In the genomic region with DNA sequence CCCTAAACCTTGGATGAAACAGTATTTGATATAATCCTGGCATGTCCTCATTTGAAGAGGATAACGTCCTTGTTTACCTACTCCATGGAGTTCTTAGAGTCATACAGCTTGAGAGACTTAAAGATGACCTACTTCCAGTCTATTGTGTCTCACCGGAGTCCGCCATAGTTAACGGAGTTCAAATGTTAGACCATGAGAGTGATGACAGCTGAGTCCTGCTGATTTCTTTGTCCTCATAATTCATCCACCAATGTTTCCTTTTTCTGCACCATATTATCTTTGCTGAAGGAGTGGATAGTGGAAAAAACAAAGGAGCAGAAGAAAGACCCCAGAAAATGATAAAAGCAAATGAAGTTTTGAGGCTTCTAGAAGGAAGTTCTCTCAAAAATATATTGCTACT, we compare ENCODE assay signal across 2 cellular contexts.
TF ChIP-seq lines count a peak whose summit lies in the region.

No MANE protein-coding gene starts in this region.

TF ChIP-seq in GM23338, 12 proteins besides CTCF, POLR2A, EP300 and RAD21 (continued from another document):
- no peak for TF ChIP-seq ZNF331 (CRISPR knock-in tag; IDR thresholded peaks at IDR 0.05; ENCODE audit: low read depth)
- TF ChIP-seq REST (IDR thresholded peaks at IDR 0.05; ENCODE audit: unreplicated experiment): no peak
- TF ChIP-seq JUNB (IDR thresholded peaks at IDR 0.05; ENCODE audit: unreplicated experiment): no peak
- TF ChIP-seq, protein P1, sequence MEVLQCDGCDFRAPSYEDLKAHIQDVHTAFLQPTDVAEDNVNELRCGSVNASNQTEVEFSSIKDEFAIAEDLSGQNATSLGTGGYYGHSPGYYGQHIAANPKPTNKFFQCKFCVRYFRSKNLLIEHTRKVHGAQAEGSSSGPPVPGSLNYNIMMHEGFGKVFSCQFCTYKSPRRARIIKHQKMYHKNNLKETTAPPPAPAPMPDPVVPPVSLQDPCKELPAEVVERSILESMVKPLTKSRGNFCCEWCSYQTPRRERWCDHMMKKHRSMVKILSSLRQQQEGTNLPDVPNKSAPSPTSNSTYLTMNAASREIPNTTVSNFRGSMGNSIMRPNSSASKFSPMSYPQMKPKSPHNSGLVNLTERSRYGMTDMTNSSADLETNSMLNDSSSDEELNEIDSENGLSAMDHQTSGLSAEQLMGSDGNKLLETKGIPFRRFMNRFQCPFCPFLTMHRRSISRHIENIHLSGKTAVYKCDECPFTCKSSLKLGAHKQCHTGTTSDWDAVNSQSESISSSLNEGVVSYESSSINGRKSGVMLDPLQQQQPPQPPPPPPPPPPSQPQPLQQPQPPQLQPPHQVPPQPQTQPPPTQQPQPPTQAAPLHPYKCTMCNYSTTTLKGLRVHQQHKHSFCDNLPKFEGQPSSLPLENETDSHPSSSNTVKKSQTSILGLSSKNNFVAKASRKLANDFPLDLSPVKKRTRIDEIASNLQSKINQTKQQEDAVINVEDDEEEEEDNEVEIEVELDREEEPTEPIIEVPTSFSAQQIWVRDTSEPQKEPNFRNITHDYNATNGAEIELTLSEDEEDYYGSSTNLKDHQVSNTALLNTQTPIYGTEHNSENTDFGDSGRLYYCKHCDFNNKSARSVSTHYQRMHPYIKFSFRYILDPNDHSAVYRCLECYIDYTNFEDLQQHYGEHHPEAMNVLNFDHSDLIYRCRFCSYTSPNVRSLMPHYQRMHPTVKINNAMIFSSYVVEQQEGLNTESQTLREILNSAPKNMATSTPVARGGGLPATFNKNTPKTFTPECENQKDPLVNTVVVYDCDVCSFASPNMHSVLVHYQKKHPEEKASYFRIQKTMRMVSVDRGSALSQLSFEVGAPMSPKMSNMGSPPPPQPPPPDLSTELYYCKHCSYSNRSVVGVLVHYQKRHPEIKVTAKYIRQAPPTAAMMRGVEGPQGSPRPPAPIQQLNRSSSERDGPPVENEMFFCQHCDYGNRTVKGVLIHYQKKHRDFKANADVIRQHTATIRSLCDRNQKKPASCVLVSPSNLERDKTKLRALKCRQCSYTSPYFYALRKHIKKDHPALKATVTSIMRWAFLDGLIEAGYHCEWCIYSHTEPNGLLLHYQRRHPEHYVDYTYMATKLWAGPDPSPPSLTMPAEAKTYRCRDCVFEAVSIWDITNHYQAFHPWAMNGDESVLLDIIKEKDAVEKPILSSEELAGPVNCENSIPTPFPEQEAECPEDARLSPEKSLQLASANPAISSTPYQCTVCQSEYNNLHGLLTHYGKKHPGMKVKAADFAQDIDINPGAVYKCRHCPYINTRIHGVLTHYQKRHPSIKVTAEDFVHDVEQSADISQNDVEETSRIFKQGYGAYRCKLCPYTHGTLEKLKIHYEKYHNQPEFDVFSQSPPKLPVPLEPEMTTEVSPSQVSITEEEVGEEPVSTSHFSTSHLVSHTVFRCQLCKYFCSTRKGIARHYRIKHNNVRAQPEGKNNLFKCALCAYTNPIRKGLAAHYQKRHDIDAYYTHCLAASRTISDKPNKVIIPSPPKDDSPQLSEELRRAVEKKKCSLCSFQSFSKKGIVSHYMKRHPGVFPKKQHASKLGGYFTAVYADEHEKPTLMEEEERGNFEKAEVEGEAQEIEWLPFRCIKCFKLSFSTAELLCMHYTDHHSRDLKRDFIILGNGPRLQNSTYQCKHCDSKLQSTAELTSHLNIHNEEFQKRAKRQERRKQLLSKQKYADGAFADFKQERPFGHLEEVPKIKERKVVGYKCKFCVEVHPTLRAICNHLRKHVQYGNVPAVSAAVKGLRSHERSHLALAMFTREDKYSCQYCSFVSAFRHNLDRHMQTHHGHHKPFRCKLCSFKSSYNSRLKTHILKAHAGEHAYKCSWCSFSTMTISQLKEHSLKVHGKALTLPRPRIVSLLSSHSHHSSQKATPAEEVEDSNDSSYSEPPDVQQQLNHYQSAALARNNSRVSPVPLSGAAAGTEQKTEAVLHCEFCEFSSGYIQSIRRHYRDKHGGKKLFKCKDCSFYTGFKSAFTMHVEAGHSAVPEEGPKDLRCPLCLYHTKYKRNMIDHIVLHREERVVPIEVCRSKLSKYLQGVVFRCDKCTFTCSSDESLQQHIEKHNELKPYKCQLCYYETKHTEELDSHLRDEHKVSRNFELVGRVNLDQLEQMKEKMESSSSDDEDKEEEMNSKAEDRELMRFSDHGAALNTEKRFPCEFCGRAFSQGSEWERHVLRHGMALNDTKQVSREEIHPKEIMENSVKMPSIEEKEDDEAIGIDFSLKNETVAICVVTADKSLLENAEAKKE (CRISPR knock-in tag; IDR thresholded peaks at IDR 0.05): no peak
- TF ChIP-seq EZH2phosphoT487 (IDR thresholded peaks at IDR 0.05; ENCODE audit: unreplicated experiment): no peak
- TF ChIP-seq ETS1 (IDR thresholded peaks at IDR 0.05): no peak

TF ChIP-seq in K562, 482 proteins besides CTCF, POLR2A, EP300 and RAD21 (continued from another document):
- TF ChIP-seq, protein P2, sequence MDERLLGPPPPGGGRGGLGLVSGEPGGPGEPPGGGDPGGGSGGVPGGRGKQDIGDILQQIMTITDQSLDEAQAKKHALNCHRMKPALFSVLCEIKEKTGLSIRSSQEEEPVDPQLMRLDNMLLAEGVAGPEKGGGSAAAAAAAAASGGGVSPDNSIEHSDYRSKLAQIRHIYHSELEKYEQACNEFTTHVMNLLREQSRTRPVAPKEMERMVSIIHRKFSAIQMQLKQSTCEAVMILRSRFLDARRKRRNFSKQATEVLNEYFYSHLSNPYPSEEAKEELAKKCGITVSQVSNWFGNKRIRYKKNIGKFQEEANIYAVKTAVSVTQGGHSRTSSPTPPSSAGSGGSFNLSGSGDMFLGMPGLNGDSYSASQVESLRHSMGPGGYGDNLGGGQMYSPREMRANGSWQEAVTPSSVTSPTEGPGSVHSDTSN (CRISPR knock-in tag; IDR thresholded peaks at IDR 0.05; ENCODE audit: low read depth): no peak
- TF ChIP-seq, protein P2 (tag; conservative IDR thresholded peaks at IDR 0.05; ENCODE audit: low read depth): peak; percentile 70
- TF ChIP-seq PCBP1 (IDR thresholded peaks at IDR 0.05; ENCODE audit: low read depth, low read length, poor library complexity, severe bottlenecking): no peak
- TF ChIP-seq TBL1XR1 (IDR thresholded peaks at IDR 0.05; ENCODE audit: low read length in 2 of 2): no peak
- TF ChIP-seq MAFK (IDR thresholded peaks at IDR 0.05; ENCODE audit: low read length): no peak
- TF ChIP-seq NR2C2 (CRISPR knock-in tag; IDR thresholded peaks at IDR 0.05): no peak
- TF ChIP-seq NR2C2 (tag; IDR thresholded peaks at IDR 0.05): peak; percentile 54; the same call in 1 of the 2 replicates
- TF ChIP-seq SRF (CRISPR knock-in tag; IDR thresholded peaks at IDR 0.05): no peak
- TF ChIP-seq, protein P3, sequence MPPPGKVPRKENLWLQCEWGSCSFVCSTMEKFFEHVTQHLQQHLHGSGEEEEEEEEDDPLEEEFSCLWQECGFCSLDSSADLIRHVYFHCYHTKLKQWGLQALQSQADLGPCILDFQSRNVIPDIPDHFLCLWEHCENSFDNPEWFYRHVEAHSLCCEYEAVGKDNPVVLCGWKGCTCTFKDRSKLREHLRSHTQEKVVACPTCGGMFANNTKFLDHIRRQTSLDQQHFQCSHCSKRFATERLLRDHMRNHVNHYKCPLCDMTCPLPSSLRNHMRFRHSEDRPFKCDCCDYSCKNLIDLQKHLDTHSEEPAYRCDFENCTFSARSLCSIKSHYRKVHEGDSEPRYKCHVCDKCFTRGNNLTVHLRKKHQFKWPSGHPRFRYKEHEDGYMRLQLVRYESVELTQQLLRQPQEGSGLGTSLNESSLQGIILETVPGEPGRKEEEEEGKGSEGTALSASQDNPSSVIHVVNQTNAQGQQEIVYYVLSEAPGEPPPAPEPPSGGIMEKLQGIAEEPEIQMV (tag; conservative IDR thresholded peaks at IDR 0.05; ENCODE audit: low read depth): peak; percentile 47; the same call in 1 of the 2 replicates
- TF ChIP-seq JUN (IDR thresholded peaks at IDR 0.05; ENCODE audit: borderline replicate concordance, low read depth, low read length): no peak
- TF ChIP-seq JUN (CRISPR knock-in tag; IDR thresholded peaks at IDR 0.05; ENCODE audit: borderline replicate concordance): no peak
- TF ChIP-seq, protein P4, sequence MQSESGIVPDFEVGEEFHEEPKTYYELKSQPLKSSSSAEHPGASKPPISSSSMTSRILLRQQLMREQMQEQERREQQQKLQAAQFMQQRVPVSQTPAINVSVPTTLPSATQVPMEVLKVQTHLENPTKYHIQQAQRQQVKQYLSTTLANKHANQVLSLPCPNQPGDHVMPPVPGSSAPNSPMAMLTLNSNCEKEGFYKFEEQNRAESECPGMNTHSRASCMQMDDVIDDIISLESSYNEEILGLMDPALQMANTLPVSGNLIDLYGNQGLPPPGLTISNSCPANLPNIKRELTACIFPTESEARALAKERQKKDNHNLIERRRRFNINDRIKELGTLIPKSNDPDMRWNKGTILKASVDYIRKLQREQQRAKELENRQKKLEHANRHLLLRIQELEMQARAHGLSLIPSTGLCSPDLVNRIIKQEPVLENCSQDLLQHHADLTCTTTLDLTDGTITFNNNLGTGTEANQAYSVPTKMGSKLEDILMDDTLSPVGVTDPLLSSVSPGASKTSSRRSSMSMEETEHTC (IDR thresholded peaks at IDR 0.05): no peak
TF ChIP-seq in K562: peak in this region for 3.
